ENCODE assay signal across 2 cellular contexts in the genomic region with DNA sequence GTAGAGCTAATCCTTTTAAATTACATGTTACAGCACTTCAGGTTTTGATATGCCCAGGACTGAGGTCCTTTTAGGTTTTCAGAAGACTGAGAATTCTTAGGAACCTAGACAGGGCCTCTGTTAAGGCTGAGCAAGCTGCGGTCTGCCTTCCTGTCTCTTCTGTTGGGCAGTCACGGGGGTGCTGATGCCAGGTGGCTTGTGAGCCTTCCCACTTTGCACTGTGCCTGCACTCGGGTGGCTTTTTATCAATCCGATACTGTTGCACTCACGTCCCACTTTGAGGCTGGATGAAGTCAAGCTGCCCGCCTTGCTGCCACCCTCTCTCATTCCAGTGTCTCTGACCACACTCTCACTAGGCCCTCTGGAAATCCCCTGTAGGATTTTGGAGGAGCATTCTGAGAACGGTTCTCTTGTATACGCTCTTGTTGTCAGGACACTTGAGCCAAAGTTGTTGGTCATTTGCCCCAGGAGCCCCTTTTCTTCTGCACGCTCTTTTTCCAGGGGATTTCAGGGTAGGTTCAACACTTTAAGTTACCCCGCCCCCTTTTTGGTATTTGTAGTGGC.
TF ChIP-seq lines count a peak whose summit lies in the region.

No MANE protein-coding gene starts in this region.

TF ChIP-seq in HCT116, 20 proteins besides CTCF, POLR2A, EP300 and RAD21 (continued from another document):
- TF ChIP-seq, protein P1, sequence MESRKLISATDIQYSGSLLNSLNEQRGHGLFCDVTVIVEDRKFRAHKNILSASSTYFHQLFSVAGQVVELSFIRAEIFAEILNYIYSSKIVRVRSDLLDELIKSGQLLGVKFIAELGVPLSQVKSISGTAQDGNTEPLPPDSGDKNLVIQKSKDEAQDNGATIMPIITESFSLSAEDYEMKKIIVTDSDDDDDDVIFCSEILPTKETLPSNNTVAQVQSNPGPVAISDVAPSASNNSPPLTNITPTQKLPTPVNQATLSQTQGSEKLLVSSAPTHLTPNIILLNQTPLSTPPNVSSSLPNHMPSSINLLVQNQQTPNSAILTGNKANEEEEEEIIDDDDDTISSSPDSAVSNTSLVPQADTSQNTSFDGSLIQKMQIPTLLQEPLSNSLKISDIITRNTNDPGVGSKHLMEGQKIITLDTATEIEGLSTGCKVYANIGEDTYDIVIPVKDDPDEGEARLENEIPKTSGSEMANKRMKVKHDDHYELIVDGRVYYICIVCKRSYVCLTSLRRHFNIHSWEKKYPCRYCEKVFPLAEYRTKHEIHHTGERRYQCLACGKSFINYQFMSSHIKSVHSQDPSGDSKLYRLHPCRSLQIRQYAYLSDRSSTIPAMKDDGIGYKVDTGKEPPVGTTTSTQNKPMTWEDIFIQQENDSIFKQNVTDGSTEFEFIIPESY (IDR thresholded peaks at IDR 0.05; ENCODE audit: extremely low read depth, insufficient replicate concordance, low read length) = no peak
- TF ChIP-seq SP1 (IDR thresholded peaks at IDR 0.05; ENCODE audit: low read depth) = no peak
- TF ChIP-seq EZH2 (IDR thresholded peaks at IDR 0.05) = no peak
- TF ChIP-seq SRF (IDR thresholded peaks at IDR 0.05; ENCODE audit: low read depth) = no peak
- TF ChIP-seq EZH2phosphoT487 (IDR thresholded peaks at IDR 0.05; ENCODE audit: borderline replicate concordance) = no peak
- no peak for TF ChIP-seq ZNF274 (IDR thresholded peaks at IDR 0.05; ENCODE audit: low read depth, low read length)
- TF ChIP-seq TCF7L2 (IDR thresholded peaks at IDR 0.05; ENCODE audit: borderline replicate concordance, extremely low read depth, insufficient read depth, insufficient read length) = no peak
- TF ChIP-seq ELF1 (IDR thresholded peaks at IDR 0.05; ENCODE audit: borderline replicate concordance, low read depth) = no peak
- no peak for TF ChIP-seq CEBPB (IDR thresholded peaks at IDR 0.05; ENCODE audit: low read depth)

TF ChIP-seq in WTC11, 78 proteins besides CTCF, POLR2A, EP300 and RAD21 (continued from another document):
- TF ChIP-seq, protein P2, sequence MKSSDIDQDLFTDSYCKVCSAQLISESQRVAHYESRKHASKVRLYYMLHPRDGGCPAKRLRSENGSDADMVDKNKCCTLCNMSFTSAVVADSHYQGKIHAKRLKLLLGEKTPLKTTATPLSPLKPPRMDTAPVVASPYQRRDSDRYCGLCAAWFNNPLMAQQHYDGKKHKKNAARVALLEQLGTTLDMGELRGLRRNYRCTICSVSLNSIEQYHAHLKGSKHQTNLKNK (CRISPR knock-in tag; IDR thresholded peaks at IDR 0.05) = no peak
- TF ChIP-seq, protein P3, sequence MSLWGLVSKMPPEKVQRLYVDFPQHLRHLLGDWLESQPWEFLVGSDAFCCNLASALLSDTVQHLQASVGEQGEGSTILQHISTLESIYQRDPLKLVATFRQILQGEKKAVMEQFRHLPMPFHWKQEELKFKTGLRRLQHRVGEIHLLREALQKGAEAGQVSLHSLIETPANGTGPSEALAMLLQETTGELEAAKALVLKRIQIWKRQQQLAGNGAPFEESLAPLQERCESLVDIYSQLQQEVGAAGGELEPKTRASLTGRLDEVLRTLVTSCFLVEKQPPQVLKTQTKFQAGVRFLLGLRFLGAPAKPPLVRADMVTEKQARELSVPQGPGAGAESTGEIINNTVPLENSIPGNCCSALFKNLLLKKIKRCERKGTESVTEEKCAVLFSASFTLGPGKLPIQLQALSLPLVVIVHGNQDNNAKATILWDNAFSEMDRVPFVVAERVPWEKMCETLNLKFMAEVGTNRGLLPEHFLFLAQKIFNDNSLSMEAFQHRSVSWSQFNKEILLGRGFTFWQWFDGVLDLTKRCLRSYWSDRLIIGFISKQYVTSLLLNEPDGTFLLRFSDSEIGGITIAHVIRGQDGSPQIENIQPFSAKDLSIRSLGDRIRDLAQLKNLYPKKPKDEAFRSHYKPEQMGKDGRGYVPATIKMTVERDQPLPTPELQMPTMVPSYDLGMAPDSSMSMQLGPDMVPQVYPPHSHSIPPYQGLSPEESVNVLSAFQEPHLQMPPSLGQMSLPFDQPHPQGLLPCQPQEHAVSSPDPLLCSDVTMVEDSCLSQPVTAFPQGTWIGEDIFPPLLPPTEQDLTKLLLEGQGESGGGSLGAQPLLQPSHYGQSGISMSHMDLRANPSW (CRISPR knock-in tag; conservative IDR thresholded peaks at IDR 0.05; ENCODE audit: low read depth) = no peak
- TF ChIP-seq ZNF219 (CRISPR knock-in tag; IDR thresholded peaks at IDR 0.05; ENCODE audit: borderline replicate concordance) (no peak), ETV6 (CRISPR knock-in tag; IDR thresholded peaks at IDR 0.05) (no peak), MXD4 (CRISPR knock-in tag; IDR thresholded peaks at IDR 0.05; ENCODE audit: borderline replicate concordance) (no peak), ELF4 (CRISPR knock-in tag; IDR thresholded peaks at IDR 0.05; ENCODE audit: low read depth) (no peak), GABPB1 (CRISPR knock-in tag; IDR thresholded peaks at IDR 0.05) (no peak), TEAD4 (CRISPR knock-in tag; IDR thresholded peaks at IDR 0.05) (no peak), ATF1 (CRISPR knock-in tag; IDR thresholded peaks at IDR 0.05) (no peak), ZNF423 (CRISPR knock-in tag; IDR thresholded peaks at IDR 0.05) (no peak), PRRX2 (CRISPR knock-in tag; IDR thresholded peaks at IDR 0.05) (no peak), ZNF671 (CRISPR knock-in tag; IDR thresholded peaks at IDR 0.05) (no peak), ZNF138 (CRISPR knock-in tag; conservative IDR thresholded peaks at IDR 0.05) (no peak)
- TF ChIP-seq, protein P4, sequence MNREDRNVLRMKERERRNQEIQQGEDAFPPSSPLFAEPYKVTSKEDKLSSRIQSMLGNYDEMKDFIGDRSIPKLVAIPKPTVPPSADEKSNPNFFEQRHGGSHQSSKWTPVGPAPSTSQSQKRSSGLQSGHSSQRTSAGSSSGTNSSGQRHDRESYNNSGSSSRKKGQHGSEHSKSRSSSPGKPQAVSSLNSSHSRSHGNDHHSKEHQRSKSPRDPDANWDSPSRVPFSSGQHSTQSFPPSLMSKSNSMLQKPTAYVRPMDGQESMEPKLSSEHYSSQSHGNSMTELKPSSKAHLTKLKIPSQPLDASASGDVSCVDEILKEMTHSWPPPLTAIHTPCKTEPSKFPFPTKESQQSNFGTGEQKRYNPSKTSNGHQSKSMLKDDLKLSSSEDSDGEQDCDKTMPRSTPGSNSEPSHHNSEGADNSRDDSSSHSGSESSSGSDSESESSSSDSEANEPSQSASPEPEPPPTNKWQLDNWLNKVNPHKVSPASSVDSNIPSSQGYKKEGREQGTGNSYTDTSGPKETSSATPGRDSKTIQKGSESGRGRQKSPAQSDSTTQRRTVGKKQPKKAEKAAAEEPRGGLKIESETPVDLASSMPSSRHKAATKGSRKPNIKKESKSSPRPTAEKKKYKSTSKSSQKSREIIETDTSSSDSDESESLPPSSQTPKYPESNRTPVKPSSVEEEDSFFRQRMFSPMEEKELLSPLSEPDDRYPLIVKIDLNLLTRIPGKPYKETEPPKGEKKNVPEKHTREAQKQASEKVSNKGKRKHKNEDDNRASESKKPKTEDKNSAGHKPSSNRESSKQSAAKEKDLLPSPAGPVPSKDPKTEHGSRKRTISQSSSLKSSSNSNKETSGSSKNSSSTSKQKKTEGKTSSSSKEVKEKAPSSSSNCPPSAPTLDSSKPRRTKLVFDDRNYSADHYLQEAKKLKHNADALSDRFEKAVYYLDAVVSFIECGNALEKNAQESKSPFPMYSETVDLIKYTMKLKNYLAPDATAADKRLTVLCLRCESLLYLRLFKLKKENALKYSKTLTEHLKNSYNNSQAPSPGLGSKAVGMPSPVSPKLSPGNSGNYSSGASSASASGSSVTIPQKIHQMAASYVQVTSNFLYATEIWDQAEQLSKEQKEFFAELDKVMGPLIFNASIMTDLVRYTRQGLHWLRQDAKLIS (CRISPR knock-in tag; IDR thresholded peaks at IDR 0.05; ENCODE audit: borderline replicate concordance) = no peak
- TF ChIP-seq, protein P5, sequence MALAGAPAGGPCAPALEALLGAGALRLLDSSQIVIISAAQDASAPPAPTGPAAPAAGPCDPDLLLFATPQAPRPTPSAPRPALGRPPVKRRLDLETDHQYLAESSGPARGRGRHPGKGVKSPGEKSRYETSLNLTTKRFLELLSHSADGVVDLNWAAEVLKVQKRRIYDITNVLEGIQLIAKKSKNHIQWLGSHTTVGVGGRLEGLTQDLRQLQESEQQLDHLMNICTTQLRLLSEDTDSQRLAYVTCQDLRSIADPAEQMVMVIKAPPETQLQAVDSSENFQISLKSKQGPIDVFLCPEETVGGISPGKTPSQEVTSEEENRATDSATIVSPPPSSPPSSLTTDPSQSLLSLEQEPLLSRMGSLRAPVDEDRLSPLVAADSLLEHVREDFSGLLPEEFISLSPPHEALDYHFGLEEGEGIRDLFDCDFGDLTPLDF (CRISPR knock-in tag; IDR thresholded peaks at IDR 0.05) = no peak
